8 cellular contexts compared by ENCODE assay signal in genomic region chr20:34129518-34130162, GRCh38. TPM values are rescaled to one million over a fixed set of nuclear protein-coding genes. Genes with fewer than 3 reads are reported as not detected.
DNase-seq lines count a peak whose midpoint lies in the region; ATAC-seq and TF ChIP-seq lines count a peak whose summit lies in the region.

No MANE protein-coding gene starts in this region.

- no peaks in the 10 kb centered on the region for H3K36me3 Mint-ChIP-seq in naive B cell

- H3K27ac Mint-ChIP-seq in naive B cell = no peak overlapping the region

- H3K27ac ChIP-seq in OCI-LY3 (ENCODE audit: low read length) = no peak overlapping the region
- H3K27ac ChIP-seq in substantia nigra (ENCODE audit: low read depth, low read length, poor library complexity, severe bottlenecking) = no peak overlapping the region

- H3K9me3 Mint-ChIP-seq in naive B cell = no peaks in the 10 kb centered on the region

- TF ChIP-seq CTCF in OCI-LY3 (IDR thresholded peaks at IDR 0.05; ENCODE audit: low read depth, low read length) = peak; percentile 95
- peak; percentile 87 for TF ChIP-seq CTCF in epithelial cell of proximal tubule (conservative IDR thresholded peaks at IDR 0.05; ENCODE audit: low read depth, low read length)

- ATAC-seq in naive B cell (ENCODE audit: low read depth in 2 of 2) (peak; percentile 72 to 81), HG03442 (IDR thresholded peaks at IDR 0.05; ENCODE audit: unreplicated experiment) (no peak)

- peak overlapping the region; percentile 77 for H3K4me3 ChIP-seq in OCI-LY3 (ENCODE audit: low read length)
- H3K4me3 ChIP-seq in epithelial cell of proximal tubule (ENCODE audit: low read depth, low read length) = peak overlapping the region; percentile 38

- no peaks in the 10 kb centered on the region for H3K36me3 ChIP-seq in OCI-LY3 (replicated peaks; ENCODE audit: low read depth, low read length)

- H3K4me1 ChIP-seq in OCI-LY3 (ENCODE audit: low read length) = peaks cover 17% of the 10 kb centered on the region

- peak overlapping the region; percentile 36 for H3K9ac ChIP-seq in OCI-LY3 (ENCODE audit: low read length)

- H3K27me3 Mint-ChIP-seq in naive B cell = peaks cover 0 to 5% (median 0%) of the 10 kb centered on the region in 3 donors

- DNase-seq in DMS53 (lab: John Stamatoyannopoulos, UW) = peak; percentile 88
- DNase-seq in KG1 (lab: John Stamatoyannopoulos, UW) = peak; percentile 34
- DNase-seq in activated CD8-positive, alpha-beta memory T cell treated with anti-CD3 and anti-CD28 coated beads, Interleukin-2, amount 50 U/mL, for 4 hours = peak; percentile 48
- DNase-seq in epithelial cell of proximal tubule (ENCODE audit: low read depth) = no peak
- DNase-seq in naive B cell = peak; percentile 69
- peak in 39 of 49 donors; percentile 2 to 73 (median 26) for DNase-seq in substantia nigra (lab: John Stamatoyannopoulos, UW)

- H3K79me2 ChIP-seq in OCI-LY3 (ENCODE audit: low read length) = no peaks in the 10 kb centered on the region

- no peaks in the 10 kb centered on the region for H3K9me3 ChIP-seq in OCI-LY3 (ENCODE audit: insufficient read depth, low read length)

- H3K4me1 Mint-ChIP-seq in naive B cell = peaks cover 4 to 12% (median 9%) of the 10 kb centered on the region in 3 donors

- peaks cover 17% of the 10 kb centered on the region for H3K27me3 ChIP-seq in OCI-LY3 (ENCODE audit: low read depth, low read length)

- peak overlapping the region; percentile 97 for H3K4me2 ChIP-seq in OCI-LY3 (ENCODE audit: low read length)

- peak overlapping the region in 4 of 8 donors; percentile 7 to 41 (median 36) for H3K4me3 Mint-ChIP-seq in naive B cell

- H2AFZ ChIP-seq in OCI-LY3 (ENCODE audit: low read depth, low read length) = peak overlapping the region; percentile 44; the same call in 1 of the 2 replicates

- H4K20me1 ChIP-seq in OCI-LY3 (ENCODE audit: insufficient read depth, low read length) = no peaks in the 10 kb centered on the region

RNA-seq across cellular contexts. Expression of gene EIF2S2, which starts 17.6 kb away (rescaled TPM):
- 103 and 119 TPM in 2 replicates for total RNA-seq in epithelial cell of proximal tubule
- 10 to 100 TPM; 17.5 to 24.6 (median 18.4) TPM for polyA plus RNA-seq in naive B cell (ENCODE audit: low read depth in 6 of 6)
